In the genomic region with DNA sequence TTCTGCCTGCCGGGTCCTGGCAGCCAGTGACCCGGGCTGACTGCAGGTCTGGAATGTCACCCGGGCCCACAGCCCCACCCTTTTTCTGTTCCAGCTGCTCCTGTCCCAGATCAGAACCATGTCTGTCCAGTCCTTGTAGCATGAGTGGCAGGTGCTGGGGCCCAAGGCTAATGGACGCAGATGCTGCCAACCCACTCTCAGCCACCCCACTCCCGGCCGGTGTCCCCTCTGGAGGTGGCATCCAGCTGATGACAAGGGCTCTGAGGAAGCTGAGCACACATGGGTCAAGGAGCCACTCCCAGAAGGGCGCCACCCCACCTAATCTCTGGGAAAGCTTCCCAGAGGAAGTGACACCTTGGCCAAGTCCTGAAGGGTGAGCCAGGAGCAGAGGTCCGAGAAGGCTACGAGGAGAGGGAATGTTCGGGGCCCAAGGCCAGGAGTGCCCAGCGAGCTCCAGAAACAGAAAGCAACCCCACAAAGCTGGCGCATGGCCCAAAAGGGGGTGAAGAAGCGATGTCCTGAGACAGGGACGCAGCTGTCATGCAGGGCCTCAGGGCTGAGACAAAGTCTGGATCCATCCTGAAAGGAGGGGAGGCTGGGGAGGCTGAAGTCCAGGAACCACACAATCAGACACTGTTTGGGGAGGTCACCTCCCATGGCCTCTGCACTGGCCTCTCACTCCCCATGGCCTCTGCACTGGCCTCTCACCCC, we compare ENCODE assay signal across 11 cellular contexts. TPM values are rescaled to one million over a fixed set of nuclear protein-coding genes. Genes with fewer than 3 reads are reported as not detected.
DNase-seq lines count a peak whose midpoint lies in the region; ATAC-seq, FAIRE-seq and TF ChIP-seq lines count a peak whose summit lies in the region.
"Had no signal": no experiment of that assay in that cellular context is flagged by ENCODE, and none has a peak within 500 bp of the region (broad histone marks: within the 10 kb centered on the region; RNA-seq: fewer than 3 reads in every experiment).

No MANE protein-coding gene starts in this region.

- no peak overlapping the region for H2BK120ac ChIP-seq in H1 (replicated peaks; ENCODE audit: low read depth, low read length)

- no peak overlapping the region for H4K5ac ChIP-seq in H1 (ENCODE audit: insufficient read length, low read depth, low read length)

- ATAC-seq in HepG2 (peak; percentile 68), HG02870 (IDR thresholded peaks at IDR 0.05; ENCODE audit: unreplicated experiment) (no peak), HG02642 (IDR thresholded peaks at IDR 0.05; ENCODE audit: poor library complexity, unreplicated experiment) (no peak)

- DNase-seq in M059J (ENCODE audit: low read depth) (peak; percentile 91), H1 (ENCODE audit: low read depth in 1 of 2, low spot score in 2 of 2) (no peak), HepG2 (ENCODE audit: low spot score) (peak; percentile 50), tibial nerve (ENCODE audit: low spot score in 2 of 2) (no peak), foreskin melanocyte (no peak), iPS-NIHi11 (ENCODE audit: low spot score) (no peak)
- DNase-seq: NCI-H748 treated with DMSO at 0.1 percent for 48 hours; stimulated activated CD4-positive, alpha-beta T cell treated with anti-CD3 and anti-CD28 coated beads, Interleukin-12 subunit alpha, Interleukin-12 subunit beta, amount 100 ng/mL, for 4 hours; T-helper 1 cell had no signal

- no peak overlapping the region for H3K4ac ChIP-seq in H1 (replicated peaks; ENCODE audit: insufficient read length, low read depth, low read length)

- no peak overlapping the region; the same call in 1 of the 2 replicates for H4K8ac ChIP-seq in H1 (ENCODE audit: extremely low read depth, insufficient read depth, low read length)

- no peak overlapping the region for H3K4me2 ChIP-seq in H1 (ENCODE audit: insufficient read depth in 1 of 2, low read depth in 2 of 2, low read length in 2 of 2)
- peak overlapping the region; percentile 69 for H3K4me2 ChIP-seq in HepG2 (ENCODE audit: low read depth, low read length)

- TF ChIP-seq POLR2A in H1 (IDR thresholded peaks at IDR 0.05; ENCODE audit: control extremely low read depth in 1 of 2, low read depth in 2 of 2, low read length in 2 of 2): no peak
- TF ChIP-seq POLR2A in HepG2 (IDR thresholded peaks at IDR 0.05; ENCODE audit: insufficient read depth in 1 of 2, low read depth in 2 of 2, low read length in 2 of 2): no peak
- no peak for TF ChIP-seq POLR2A in tibial nerve (IDR thresholded peaks at IDR 0.05)

- H4K20me1 ChIP-seq in H1 (replicated peaks in 1 of 2; ENCODE audit: control insufficient read depth in 1 of 2, insufficient read depth in 2 of 2, low read length in 2 of 2) (peaks cover 8 to 30% of the 10 kb centered on the region in 2 experiments), HepG2 (ENCODE audit: insufficient read depth, low read length) (no peaks in the 10 kb centered on the region)

- no TSS peak for BruUV-seq in HepG2 (replicated peaks; lab: Mats Ljungman, UMichigan)

- POLR2A ChIA-PET in H1 (lab: Charles Lee; ENCODE audit: partially characterized antibody): interaction anchor here (0.7 kb wide), 1 partner anchor 25 kb away, joined by 3 read pairs; no protein-coding TSS in a partner anchor
- POLR2A ChIA-PET in HepG2 (lab: Yijun Ruan, JAX): interaction anchor here (0.9 to 3.0 kb wide), 2 partner anchors 13 to 39 kb away, joined by 3 to 24 read pairs; a partner anchor contains a TSS

- H2BK15ac ChIP-seq in H1 (ENCODE audit: low read length): no peak overlapping the region

- no peak overlapping the region for H3K18ac ChIP-seq in H1 (ENCODE audit: extremely low read depth, low read length)

- H3K79me2 ChIP-seq in H1 (ENCODE audit: control insufficient read depth in 1 of 2, insufficient read depth in 2 of 2, low read length in 2 of 2) (peaks cover 0 to 41% of the 10 kb centered on the region in 2 experiments; a peak in 2 of 4 replicates), HepG2 (ENCODE audit: insufficient read depth, low read length) (peaks cover 20% of the 10 kb centered on the region)

- TF ChIP-seq CTCF in H1 (IDR thresholded peaks at IDR 0.05; ENCODE audit: control extremely low read depth in 1 of 3, insufficient read depth in 1 of 3, low read depth in 1 of 3, low read length in 3 of 3) (no peak), HepG2 (CRISPR knock-in tag; IDR thresholded peaks at IDR 0.05) (no peak; the same call in 1 of the 2 replicates), tibial nerve (IDR thresholded peaks at IDR 0.05) (no peak)

- intact Hi-C loops in HepG2 (cut with micrococcal nuclease; ENCODE audit: unreplicated experiment): no loop called here

- CTCF ChIA-PET in H1 (lab: Charles Lee; ENCODE audit: partially characterized antibody): interaction anchor here (0.6 to 34.3 kb wide), 13 partner anchors 9 to 149 kb away, joined by 3 to 1769 read pairs (median 5); a partner anchor contains a TSS
- CTCF ChIA-PET in HepG2 (lab: Yijun Ruan, JAX; ENCODE audit: low intra/inter-chr PET ratio, low total read pairs): no interaction called here

- H2BK20ac ChIP-seq in H1 (ENCODE audit: low read length): no peak overlapping the region

- H3K27me3 ChIP-seq in H1 (replicated peaks in 1 of 4; ENCODE audit: control insufficient read depth in 3 of 4, extremely low read depth in 1 of 4, insufficient read depth in 3 of 4, low read length in 3 of 4) (no peaks in the 10 kb centered on the region), HepG2 (ENCODE audit: control insufficient read depth in 1 of 2, insufficient read depth in 2 of 2, low read length in 2 of 2) (no peaks in the 10 kb centered on the region), tibial nerve (no peaks in the 10 kb centered on the region)

- H3K14ac ChIP-seq in H1 (ENCODE audit: insufficient read length): no peak overlapping the region

- H4K91ac ChIP-seq in H1 (replicated peaks; ENCODE audit: insufficient read length, low read length): no peak overlapping the region

- no peak for TF ChIP-seq RAD21 in H1 (IDR thresholded peaks at IDR 0.05 in 1 of 2, conservative IDR thresholded peaks at IDR 0.05 in 1 of 2; ENCODE audit: low read depth in 2 of 2, low read length in 2 of 2)
- TF ChIP-seq RAD21 in HepG2 (CRISPR knock-in tag; IDR thresholded peaks at IDR 0.05): no peak

- in situ Hi-C loops in HepG2 (cut with HindIII; ENCODE audit: extremely low pct_ligation_motif_present, low pct_unique_long_range_greater_than_20kb): loop anchor here (5.0 kb wide), 1 partner anchor 48 kb away; no protein-coding TSS in a partner anchor

- WGBS in H1 (ENCODE audit: extremely low coverage in 1 of 2, insufficient coverage in 1 of 2, insufficient read length in 1 of 2, insufficient replicate concordance in 2 of 2, low coverage in 1 of 2, low lambda C conversion rate in 2 of 2, missing lambda C conversion rate in 1 of 2), 2 experiments: 86% methylated on average over 14 of the region's 14 CpGs; no CpG with 5 or more reads in 1 of the 2 experiments
- 7% methylated on average over 14 of the region's 14 CpGs for WGBS in HepG2 (ENCODE audit: low lambda C conversion rate)
- 34 to 36% methylated on average over 14 of the region's 14 CpGs for WGBS in tibial nerve, 2 donors

- H3K36me3 ChIP-seq in H1 (ENCODE audit: control insufficient read depth in 2 of 4, insufficient read depth in 4 of 4, low read length in 3 of 4): no peaks in the 10 kb centered on the region
- H3K36me3 ChIP-seq in HepG2 (replicated peaks in 1 of 2; ENCODE audit: control insufficient read depth in 1 of 2, insufficient read depth in 2 of 2, low read length in 2 of 2): no peaks in the 10 kb centered on the region
- H3K36me3 ChIP-seq in tibial nerve: peaks cover 0 to 5% (median 0%) of the 10 kb centered on the region in 3 donors

- 0 out of 2 replicates have a peak overlapping the region, but pooled peaks have one; percentile 26 for H2BK5ac ChIP-seq in H1 (ENCODE audit: low read depth, low read length)

- FAIRE-seq in H1 (lab: Jason Lieb, UNC) (no peak), HepG2 (lab: Jason Lieb, UNC) (peak; percentile 57)

- no peak for TF ChIP-seq EP300 in H1 (IDR thresholded peaks at IDR 0.05; ENCODE audit: borderline replicate concordance in 1 of 2, low read depth in 2 of 2, low read length in 2 of 2)
- no peak; a peak in 1 of 4 replicates for TF ChIP-seq EP300 in HepG2 (IDR thresholded peaks at IDR 0.05; ENCODE audit: low read depth in 2 of 2, low read length in 2 of 2)
- TF ChIP-seq EP300 in HepG2 (CRISPR knock-in tag; IDR thresholded peaks at IDR 0.05; ENCODE audit: borderline replicate concordance): no peak
- TF ChIP-seq EP300 in tibial nerve (IDR thresholded peaks at IDR 0.05): no peak

- no peak overlapping the region for H3K56ac ChIP-seq in H1 (replicated peaks; ENCODE audit: insufficient read length, low read depth, low read length)

- peaks cover 14% of the 10 kb centered on the region for H3K79me1 ChIP-seq in H1 (ENCODE audit: low read depth, low read length)

- H2AFZ ChIP-seq in H1 (ENCODE audit: low read length) (no peak overlapping the region), HepG2 (ENCODE audit: low read length) (no peak overlapping the region)

- H3K23ac ChIP-seq in H1 (ENCODE audit: insufficient read length): no peak overlapping the region

- no peak overlapping the region for H2BK12ac ChIP-seq in H1 (ENCODE audit: low read depth, low read length)

- H3K23me2 ChIP-seq in H1 (ENCODE audit: low read depth, low read length): no peaks in the 10 kb centered on the region

- H3K9ac ChIP-seq in H1 (replicated peaks in 1 of 4; ENCODE audit: extremely low read depth in 1 of 4, low read depth in 3 of 4, low read length in 3 of 4) (no peak overlapping the region), HepG2 (ENCODE audit: insufficient read depth, low read depth, low read length) (peak overlapping the region; percentile 45; the same call in 1 of the 2 replicates)

- no peak overlapping the region for H3K27ac ChIP-seq in H1 (ENCODE audit: low read depth, low read length)
- peak overlapping the region; percentile 64 for H3K27ac ChIP-seq in HepG2 (ENCODE audit: extremely low read length, insufficient read depth, low read length)
- peak overlapping the region in 3 of 4 donors; percentile 18 to 51 (median 42) for H3K27ac ChIP-seq in tibial nerve

- H3K4me3 ChIP-seq in H1 (ENCODE audit: extremely low read depth in 1 of 4, insufficient read depth in 2 of 4, low read depth in 3 of 4, low read length in 4 of 4) (no peak overlapping the region), HepG2 (replicated peaks in 1 of 3; ENCODE audit: insufficient read depth in 1 of 3, low read depth in 2 of 3, low read length in 3 of 3) (peak overlapping the region; percentile 41 to 63 (median 56)), tibial nerve (no peak overlapping the region)

- H3K4me1 ChIP-seq in H1 (replicated peaks in 1 of 4; ENCODE audit: control insufficient read depth in 3 of 4, insufficient read depth in 4 of 4, low read length in 3 of 4) (peaks cover 0 to 21% (median 9%) of the 10 kb centered on the region in 4 experiments; a peak in 5 of 7 replicates), HepG2 (ENCODE audit: insufficient read depth, low read length) (peaks cover 75% of the 10 kb centered on the region), tibial nerve (peaks cover 0 to 42% (median 15%) of the 10 kb centered on the region in 4 donors)

- H3K9me3 ChIP-seq in H1 (ENCODE audit: insufficient read depth in 2 of 2, low read depth in 1 of 2, low read length in 1 of 2): no peaks in the 10 kb centered on the region
- H3K9me3 ChIP-seq in HepG2 (ENCODE audit: low read length): no peaks in the 10 kb centered on the region
- H3K9me3 ChIP-seq in tibial nerve: no peaks in the 10 kb centered on the region

- no peak overlapping the region for H2AK5ac ChIP-seq in H1 (ENCODE audit: low read depth, low read length)

RNA-seq across cellular contexts. Expression of a gene that starts 39.5 kb away (rescaled TPM):
- 102 and 113 TPM in 2 replicates for total RNA-seq in M059J (2014; rRNA removed; shearing (Covaris generic))
- 150 and 151 TPM in 2 replicates for total RNA-seq in H1 (2021; fragmentation: NEBNext Ultra II Directional; extraction: Animal tissue kit (Norgen Biotek cat#: 25700))
- polyA plus RNA-seq in H1 (2011; rRNA removed) (214 and 263 TPM in 2 replicates), HepG2 (2011; rRNA removed) (47.6 and 55.8 TPM in 2 replicates)
- 194 TPM for polyA plus RNA-seq in H1 (2011; cell fraction: cytosol; rRNA removed)
- polyA plus RNA-seq in H1 (2011; cell fraction: nucleus; rRNA removed): 168 TPM
- 126 to 192 TPM (median 179 TPM) in 4 replicates for polyA plus RNA-seq in H1 (2012, experiment 1 of 2)
- polyA plus RNA-seq in H1 (2012, experiment 2 of 2): 213 TPM
- 128 TPM for polyA plus RNA-seq in H1 (2013, experiment 1 of 2)
- polyA plus RNA-seq in H1 (2013, experiment 2 of 2): 131 TPM
- polyA minus RNA-seq in H1 (2011; rRNA and poly(A)+ RNA removed): 103 and 119 TPM in 2 replicates
- 58.6 TPM for polyA minus RNA-seq in H1 (2011; cell fraction: cytosol; rRNA and poly(A)+ RNA removed)
- polyA minus RNA-seq in H1 (2011; cell fraction: nucleus; rRNA and poly(A)+ RNA removed): 43.6 TPM
- total RNA-seq in HepG2 (2016; rRNA removed; fragmentation: Illumina TruSeq; extraction: Trizol) (33.0 and 43.2 TPM in 2 replicates), tibial nerve (10 to 100 TPM; 18.6 to 29.4 (median 23.2) TPM)
- total RNA-seq in HepG2 (2016; cell fraction: cytosol; rRNA removed; fragmentation: Illumina TruSeq; extraction: Trizol; ENCODE audit: low read depth): 11.5 and 12.1 TPM in 2 replicates
- total RNA-seq in HepG2 (2016; cell fraction: insoluble cytoplasmic fraction; rRNA removed; fragmentation: Illumina TruSeq; extraction: Trizol): 34.5 and 39.6 TPM in 2 replicates
- total RNA-seq in HepG2 (2016; cell fraction: membrane; rRNA removed; fragmentation: Illumina TruSeq; extraction: Trizol): 19.5 and 22.7 TPM in 2 replicates
- 16.0 and 18.3 TPM in 2 replicates for total RNA-seq in HepG2 (2016; cell fraction: nucleus; rRNA removed; fragmentation: Illumina TruSeq; extraction: Trizol)
- polyA plus RNA-seq in HepG2 (2011; cell fraction: cytosol; rRNA removed): 41.0 and 59.2 TPM in 2 replicates
- polyA plus RNA-seq in HepG2 (2011; cell fraction: nucleus; rRNA removed): 29.4 and 30.1 TPM in 2 replicates
- 30.1 and 36.4 TPM in 2 replicates for polyA plus RNA-seq in HepG2 (2012)
- polyA plus RNA-seq in HepG2 (2016; cell fraction: cytosol; fragmentation: Illumina TruSeq; extraction: Trizol; ENCODE audit: low read depth): 25.5 and 27.1 TPM in 2 replicates
- polyA plus RNA-seq in HepG2 (2016; cell fraction: insoluble cytoplasmic fraction; fragmentation: Illumina TruSeq; extraction: Trizol; ENCODE audit: low read depth): 80.5 and 96.2 TPM in 2 replicates
- 36.8 and 37.9 TPM in 2 replicates for polyA plus RNA-seq in HepG2 (2016; cell fraction: membrane; fragmentation: Illumina TruSeq; extraction: Trizol; ENCODE audit: low read depth)
- 47.6 and 48.4 TPM in 2 replicates for polyA plus RNA-seq in HepG2 (2016; cell fraction: nucleus; fragmentation: Illumina TruSeq; extraction: Trizol; ENCODE audit: insufficient read depth, low read depth)
- 55.4 and 66.9 TPM in 2 replicates for polyA minus RNA-seq in HepG2 (2011; rRNA and poly(A)+ RNA removed; ENCODE audit: low replicate concordance)
- polyA minus RNA-seq in HepG2 (2011; cell fraction: cytosol; rRNA and poly(A)+ RNA removed): 14.3 and 18.7 TPM in 2 replicates
- 8.0 and 8.6 TPM in 2 replicates for polyA minus RNA-seq in HepG2 (2011; cell fraction: nucleus; rRNA and poly(A)+ RNA removed)

Comparison
In these comparisons a context has a peak if more than half of its experiments do, and no peak if none do; other contexts are left out.
1. DNase-seq: peak in M059J (single experiment) and HepG2 (single experiment); none in H1 (0 of 2), tibial nerve (0 of 2), foreskin melanocyte (single experiment) and iPS-NIHi11 (single experiment).
2. H3K4me3 ChIP-seq: peak in HepG2 (3 of 3); none in H1 (0 of 4) and tibial nerve (0 of 4).